Comparison of ENCODE assay signal across 14 cellular contexts in genomic region chr11:130773436-130773835, GRCh38.
"Had no signal": no experiment of that assay in that cellular context is flagged by ENCODE, and none has a peak within 500 bp of the region (broad histone marks: within the 10 kb centered on the region; RNA-seq: fewer than 3 reads in every experiment).

No MANE protein-coding gene starts in this region.

- ATAC-seq: activated naive CD4-positive, alpha-beta T cell treated with anti-CD3 and anti-CD28 coated beads, Interleukin-2, amount 50 U/mL, for 72 hours; naive thymus-derived CD4-positive, alpha-beta T cell had no signal

- H3K9me3 ChIP-seq: psoas muscle, upper lobe of right lung had no signal

- H3K27me3 ChIP-seq: upper lobe of right lung had no signal

- H3K36me3 Mint-ChIP-seq: activated naive CD4-positive, alpha-beta T cell treated with anti-CD3 and anti-CD28 coated beads, Interleukin-2, amount 50 U/mL, for 72 hours; naive thymus-derived CD4-positive, alpha-beta T cell had no signal

- H3K4me3 Mint-ChIP-seq: naive thymus-derived CD4-positive, alpha-beta T cell; T-helper 1 cell treated with Interleukin-12 subunit alpha and Interleukin-12 subunit beta and Interleukin-4 antibody, amounts not matched to agents 30 μg/mL and 1 μg/mL, for 36 hours had no signal

- H3K27ac Mint-ChIP-seq: activated naive CD4-positive, alpha-beta T cell treated with anti-CD3 and anti-CD28 coated beads, Interleukin-2, amount 50 U/mL, for 72 hours; naive thymus-derived CD4-positive, alpha-beta T cell; T-helper 1 cell treated with Interleukin-12 subunit alpha and Interleukin-12 subunit beta and Interleukin-4 antibody, amounts not matched to agents 30 μg/mL and 1 μg/mL, for 36 hours had no signal

- H3K4me3 ChIP-seq: psoas muscle, upper lobe of right lung had no signal

- H3K4me1 Mint-ChIP-seq: naive thymus-derived CD4-positive, alpha-beta T cell had no signal

- H3K9me3 Mint-ChIP-seq: activated naive CD4-positive, alpha-beta T cell treated with anti-CD3 and anti-CD28 coated beads, Interleukin-2, amount 50 U/mL, for 72 hours; T-helper 1 cell treated with Interleukin-12 subunit alpha and Interleukin-12 subunit beta and Interleukin-4 antibody, amounts not matched to agents 30 μg/mL and 1 μg/mL, for 36 hours had no signal

- H3K36me3 ChIP-seq: upper lobe of right lung had no signal

- H3K27ac ChIP-seq: upper lobe of right lung had no signal

- DNase-seq: activated CD4-positive, alpha-beta T cell treated with anti-CD3 and anti-CD28 coated beads, Interleukin-2, amount 50 U/mL, for 4 hours; activated effector memory CD4-positive, alpha-beta T cell treated with anti-CD3 and anti-CD28 coated beads, Interleukin-2, amount 50 U/mL, for 16 hours; activated T-cell treated with anti-CD3 and anti-CD28 coated beads, Interleukin-2, amount 50 U/mL, for 1 hour; amygdala; kidney glomerular epithelial cell; midbrain; naive thymus-derived CD4-positive, alpha-beta T cell; nucleus accumbens; stimulated activated CD4-positive, alpha-beta T cell treated with anti-CD3 and anti-CD28 coated beads, Interleukin-12 subunit alpha, Interleukin-12 subunit beta, amount 100 ng/mL, for 4 hours; stimulated activated naive CD4-positive, alpha-beta T cell; upper lobe of right lung had no signal

- H3K4me1 ChIP-seq: upper lobe of right lung had no signal
